Comparison of ENCODE assay signal across 28 cellular contexts in genomic region chr7:13803134-13803533, GRCh38.
"Had no signal": no experiment of that assay in that cellular context is flagged by ENCODE, and none has a peak within 500 bp of the region (broad histone marks: within the 10 kb centered on the region; RNA-seq: fewer than 3 reads in every experiment).

No MANE protein-coding gene starts in this region.

- H3K4me3 Mint-ChIP-seq: activated CD4-positive, alpha-beta memory T cell treated with anti-CD3 and anti-CD28 coated beads, Interleukin-2, amount 10 ng/mL, durations not matched to agents 7 days and 5 days; activated CD4-positive, alpha-beta T cell treated with anti-CD3 and anti-CD28 coated beads, Interleukin-2, amount 10 ng/mL, durations not matched to agents 7 days and 5 days; activated naive CD4-positive, alpha-beta T cell treated with anti-CD3 and anti-CD28 coated beads for 36 hours; activated naive CD4-positive, alpha-beta T cell treated with anti-CD3 and anti-CD28 coated beads, Interleukin-2, amount 50 U/mL, for 24 hours; activated naive CD8-positive, alpha-beta T cell treated with anti-CD3 and anti-CD28 coated beads for 36 hours; activated naive CD8-positive, alpha-beta T cell treated with anti-CD3 and anti-CD28 coated beads, Interleukin-2, amount 50 U/mL, for 24 hours; activated T-cell treated with anti-CD3 and anti-CD28 coated beads, Interleukin-2, amount 50 U/mL, for 4 hours; activated T-helper 17 cell treated with anti-CD3 and anti-CD28 coated beads, Interleukin-2, amount 50 U/mL, for 72 hours; T-helper 17 cell; T-helper 2 cell treated with Interferon-gamma antibody and Interleukin-4, amounts not matched to agents 5 μg/mL and 100 μg/mL, for 36 hours had no signal

- ATAC-seq: activated naive CD8-positive, alpha-beta T cell treated with anti-CD3 and anti-CD28 coated beads, Interleukin-2, amount 50 U/mL, for 24 hours; activated T-cell treated with anti-CD3 and anti-CD28 coated beads, Interleukin-2, amount 50 U/mL, for 4 hours; activated T-helper 17 cell treated with anti-CD3 and anti-CD28 coated beads, Interleukin-2, amount 50 U/mL, for 72 hours; body of pancreas; gastroesophageal sphincter; T-helper 17 cell had no signal

- H3K27me3 Mint-ChIP-seq: activated CD4-positive, alpha-beta memory T cell treated with anti-CD3 and anti-CD28 coated beads, Interleukin-2, amount 10 ng/mL, durations not matched to agents 7 days and 5 days; activated CD4-positive, alpha-beta T cell treated with anti-CD3 and anti-CD28 coated beads, Interleukin-2, amount 10 ng/mL, durations not matched to agents 7 days and 5 days; activated naive CD4-positive, alpha-beta T cell treated with anti-CD3 and anti-CD28 coated beads, Interleukin-2, amount 50 U/mL, for 24 hours; activated naive CD8-positive, alpha-beta T cell treated with anti-CD3 and anti-CD28 coated beads for 36 hours; activated naive CD8-positive, alpha-beta T cell treated with anti-CD3 and anti-CD28 coated beads, Interleukin-2, amount 50 U/mL, for 24 hours; activated T-helper 17 cell treated with anti-CD3 and anti-CD28 coated beads, Interleukin-2, amount 50 U/mL, for 72 hours; T-helper 17 cell had no signal

- H3K4me1 Mint-ChIP-seq: activated CD4-positive, alpha-beta memory T cell treated with anti-CD3 and anti-CD28 coated beads, Interleukin-2, amount 10 ng/mL, durations not matched to agents 7 days and 5 days; activated CD4-positive, alpha-beta T cell treated with anti-CD3 and anti-CD28 coated beads, Interleukin-2, amount 10 ng/mL, durations not matched to agents 7 days and 5 days; activated naive CD4-positive, alpha-beta T cell treated with anti-CD3 and anti-CD28 coated beads, Interleukin-2, amount 50 U/mL, for 24 hours; activated T-helper 17 cell treated with anti-CD3 and anti-CD28 coated beads, Interleukin-2, amount 50 U/mL, for 72 hours had no signal

- H3K9me3 Mint-ChIP-seq: activated naive CD4-positive, alpha-beta T cell treated with anti-CD3 and anti-CD28 coated beads, Interleukin-2, amount 50 U/mL, for 24 hours; activated naive CD8-positive, alpha-beta T cell treated with anti-CD3 and anti-CD28 coated beads, Interleukin-2, amount 50 U/mL, for 24 hours; activated T-cell treated with anti-CD3 and anti-CD28 coated beads, Interleukin-2, amount 50 U/mL, for 4 hours; activated T-helper 17 cell treated with anti-CD3 and anti-CD28 coated beads, Interleukin-2, amount 50 U/mL, for 72 hours had no signal

- H3K4me3 ChIP-seq: adrenal gland, body of pancreas, colonic mucosa, dorsolateral prefrontal cortex, esophagus muscularis mucosa, gastroesophageal sphincter had no signal

- DNase-seq: activated CD4-positive, alpha-beta memory T cell treated with anti-CD3 and anti-CD28 coated beads, Interleukin-2, amount 10 ng/mL, durations not matched to agents 7 days and 5 days; activated CD4-positive, alpha-beta T cell treated with anti-CD3 and anti-CD28 coated beads for 1 hour; activated CD4-positive, alpha-beta T cell treated with anti-CD3 and anti-CD28 coated beads for 4 hours; activated CD4-positive, alpha-beta T cell treated with anti-CD3 and anti-CD28 coated beads, Interleukin-2, amount 10 ng/mL, durations not matched to agents 7 days and 5 days; activated CD4-positive, alpha-beta T cell treated with anti-CD3 and anti-CD28 coated beads, Interleukin-2, amount 50 U/mL, for 4 hours; activated effector memory CD4-positive, alpha-beta T cell treated with anti-CD3 and anti-CD28 coated beads, Interleukin-2, amount 50 U/mL, for 16 hours; activated naive CD4-positive, alpha-beta T cell treated with anti-CD3 and anti-CD28 coated beads for 36 hours; activated naive CD8-positive, alpha-beta T cell treated with anti-CD3 and anti-CD28 coated beads for 36 hours; activated naive CD8-positive, alpha-beta T cell treated with anti-CD3 and anti-CD28 coated beads, Interleukin-2, amount 50 U/mL, for 24 hours; activated T-cell treated with anti-CD3 and anti-CD28 coated beads, Interleukin-2, amount 50 U/mL, for 4 hours; adrenal gland; amygdala; body of pancreas; colonic mucosa; effector memory CD4-positive, alpha-beta T cell; endodermal cell; erythroblast; foreskin melanocyte; head of caudate nucleus; hippocampal formation; T-helper 1 cell; T-helper 17 cell had no signal

- H3K27ac Mint-ChIP-seq: activated CD4-positive, alpha-beta memory T cell treated with anti-CD3 and anti-CD28 coated beads, Interleukin-2, amount 10 ng/mL, durations not matched to agents 7 days and 5 days; activated CD4-positive, alpha-beta T cell treated with anti-CD3 and anti-CD28 coated beads, Interleukin-2, amount 10 ng/mL, durations not matched to agents 7 days and 5 days; activated naive CD4-positive, alpha-beta T cell treated with anti-CD3 and anti-CD28 coated beads for 36 hours; activated naive CD4-positive, alpha-beta T cell treated with anti-CD3 and anti-CD28 coated beads, Interleukin-2, amount 50 U/mL, for 24 hours; activated naive CD8-positive, alpha-beta T cell treated with anti-CD3 and anti-CD28 coated beads for 36 hours; activated naive CD8-positive, alpha-beta T cell treated with anti-CD3 and anti-CD28 coated beads, Interleukin-2, amount 50 U/mL, for 24 hours; activated T-helper 17 cell treated with anti-CD3 and anti-CD28 coated beads, Interleukin-2, amount 50 U/mL, for 72 hours; endodermal cell; T-helper 17 cell; T-helper 2 cell treated with Interferon-gamma antibody and Interleukin-4, amounts not matched to agents 5 μg/mL and 100 μg/mL, for 36 hours had no signal

- H3K27me3 ChIP-seq: adrenal gland, body of pancreas, colonic mucosa, dorsolateral prefrontal cortex, esophagus muscularis mucosa, gastroesophageal sphincter had no signal

- H3K36me3 ChIP-seq: adrenal gland, colonic mucosa, esophagus muscularis mucosa, gastroesophageal sphincter had no signal

- H3K9me3 ChIP-seq: adrenal gland, body of pancreas, colonic mucosa, esophagus muscularis mucosa, gastroesophageal sphincter had no signal

- H3K36me3 Mint-ChIP-seq: activated naive CD4-positive, alpha-beta T cell treated with anti-CD3 and anti-CD28 coated beads, Interleukin-2, amount 50 U/mL, for 24 hours; activated naive CD8-positive, alpha-beta T cell treated with anti-CD3 and anti-CD28 coated beads for 36 hours had no signal

- H3K27ac ChIP-seq: adrenal gland, body of pancreas, colonic mucosa, esophagus muscularis mucosa, gastroesophageal sphincter had no signal

- H3K4me1 ChIP-seq: adrenal gland, body of pancreas, colonic mucosa, esophagus muscularis mucosa, gastroesophageal sphincter had no signal
